22 cellular contexts compared by ENCODE assay signal in genomic region chr5:170484459-170484831, GRCh38. TPM values are rescaled to one million over a fixed set of nuclear protein-coding genes. Genes with fewer than 3 reads are reported as not detected.
"Had no signal": no experiment of that assay in that cellular context is flagged by ENCODE, and none has a peak within 500 bp of the region (broad histone marks: within the 10 kb centered on the region; RNA-seq: fewer than 3 reads in every experiment).

No MANE protein-coding gene starts in this region.

- H3K9me3 ChIP-seq: adrenal gland, breast epithelium had no signal

- DNase-seq: activated B cell treated with CpG ODN at 0.5 μM for 24 hours; activated CD4-positive, alpha-beta T cell treated with anti-CD3 and anti-CD28 coated beads, Interleukin-2, amount 10 ng/mL, durations not matched to agents 7 days and 5 days; activated effector memory CD4-positive, alpha-beta T cell treated with anti-CD3 and anti-CD28 coated beads, Interleukin-2, amount 50 U/mL, for 16 hours; activated naive CD8-positive, alpha-beta T cell treated with anti-CD3 and anti-CD28 coated beads, Interleukin-2, amount 10 ng/mL, durations not matched to agents 7 days and 5 days; activated T-cell treated with anti-CD3 and anti-CD28 coated beads, Interleukin-2, amount 50 U/mL, for 4 hours; KG1; NCI-H1436 treated with DMSO at 0.1 percent for 48 hours; NCI-H187; NCI-H2081; NCI-H446; NCI-H524; SIG-M5; T-cell; T-helper 2 cell; T1000 had no signal

- H3K27me3 ChIP-seq: adrenal gland, breast epithelium had no signal

- H3K4me1 ChIP-seq: adrenal gland, breast epithelium had no signal

- H3K36me3 Mint-ChIP-seq: activated CD4-positive, alpha-beta memory T cell treated with anti-CD3 and anti-CD28 coated beads for 36 hours; activated naive CD8-positive, alpha-beta T cell treated with anti-CD3 and anti-CD28 coated beads, Interleukin-2, amount 10 ng/mL, durations not matched to agents 7 days and 5 days; T-cell had no signal

- H3K4me3 ChIP-seq: adrenal gland, breast epithelium, SK-N-MC had no signal

- H3K4me1 Mint-ChIP-seq: activated B cell treated with CpG ODN at 0.5 μM for 24 hours; activated CD4-positive, alpha-beta T cell treated with anti-CD3 and anti-CD28 coated beads, Interleukin-2, amount 10 ng/mL, durations not matched to agents 7 days and 5 days; activated naive CD8-positive, alpha-beta T cell treated with anti-CD3 and anti-CD28 coated beads, Interleukin-2, amount 10 ng/mL, durations not matched to agents 7 days and 5 days had no signal

- ATAC-seq: activated T-cell treated with anti-CD3 and anti-CD28 coated beads, Interleukin-2, amount 50 U/mL, for 4 hours; PC-3; T-cell had no signal

- H3K36me3 ChIP-seq: adrenal gland, breast epithelium had no signal

- H3K27ac Mint-ChIP-seq: activated B cell treated with CpG ODN at 0.5 μM for 24 hours; activated CD4-positive, alpha-beta memory T cell treated with anti-CD3 and anti-CD28 coated beads for 36 hours; activated CD4-positive, alpha-beta T cell treated with anti-CD3 and anti-CD28 coated beads, Interleukin-2, amount 10 ng/mL, durations not matched to agents 7 days and 5 days; activated naive CD4-positive, alpha-beta T cell treated with anti-CD3 and anti-CD28 coated beads for 36 hours; activated naive CD8-positive, alpha-beta T cell treated with anti-CD3 and anti-CD28 coated beads, Interleukin-2, amount 10 ng/mL, durations not matched to agents 7 days and 5 days; T-cell had no signal

- H3K9me3 Mint-ChIP-seq: activated B cell treated with CpG ODN at 0.5 μM for 24 hours; activated CD4-positive, alpha-beta memory T cell treated with anti-CD3 and anti-CD28 coated beads for 36 hours; activated CD4-positive, alpha-beta T cell treated with anti-CD3 and anti-CD28 coated beads, Interleukin-2, amount 10 ng/mL, durations not matched to agents 7 days and 5 days; activated naive CD4-positive, alpha-beta T cell treated with anti-CD3 and anti-CD28 coated beads for 36 hours; activated naive CD8-positive, alpha-beta T cell treated with anti-CD3 and anti-CD28 coated beads, Interleukin-2, amount 10 ng/mL, durations not matched to agents 7 days and 5 days; activated T-cell treated with anti-CD3 and anti-CD28 coated beads, Interleukin-2, amount 50 U/mL, for 4 hours; T-cell had no signal

- H3K27ac ChIP-seq: adrenal gland, breast epithelium, SK-N-MC had no signal

- H3K4me3 Mint-ChIP-seq: activated B cell treated with CpG ODN at 0.5 μM for 24 hours; activated CD4-positive, alpha-beta memory T cell treated with anti-CD3 and anti-CD28 coated beads for 36 hours; activated CD4-positive, alpha-beta T cell treated with anti-CD3 and anti-CD28 coated beads, Interleukin-2, amount 10 ng/mL, durations not matched to agents 7 days and 5 days; activated naive CD4-positive, alpha-beta T cell treated with anti-CD3 and anti-CD28 coated beads for 36 hours; activated naive CD8-positive, alpha-beta T cell treated with anti-CD3 and anti-CD28 coated beads, Interleukin-2, amount 10 ng/mL, durations not matched to agents 7 days and 5 days; activated T-cell treated with anti-CD3 and anti-CD28 coated beads, Interleukin-2, amount 50 U/mL, for 4 hours; T-cell had no signal

RNA-seq across cellular contexts. Expression of gene KCNIP1, which starts 19.4 kb away (rescaled TPM):
- total RNA-seq: activated B cell treated with CpG ODN at 0.5 μM for 24 hours; activated CD4-positive, alpha-beta memory T cell treated with anti-CD3 and anti-CD28 coated beads for 36 hours; activated CD4-positive, alpha-beta T cell treated with anti-CD3 and anti-CD28 coated beads, Interleukin-2, amount 10 ng/mL, durations not matched to agents 7 days and 5 days; activated naive CD4-positive, alpha-beta T cell treated with anti-CD3 and anti-CD28 coated beads for 36 hours; activated naive CD8-positive, alpha-beta T cell treated with anti-CD3 and anti-CD28 coated beads, Interleukin-2, amount 10 ng/mL, durations not matched to agents 7 days and 5 days; activated T-cell treated with anti-CD3 and anti-CD28 coated beads, Interleukin-2, amount 50 U/mL, for 4 hours; MCF 10A; PC-3; T-cell had no signal
